ENCODE assay signal across 1 cellular context in genomic region chr4:182225-182624, GRCh38.
TF ChIP-seq lines count a peak whose summit lies in the region.

No MANE protein-coding gene starts in this region.

TF ChIP-seq in HEK293, 187 proteins besides CTCF, POLR2A, EP300 and RAD21:
- TF ChIP-seq, protein P1, sequence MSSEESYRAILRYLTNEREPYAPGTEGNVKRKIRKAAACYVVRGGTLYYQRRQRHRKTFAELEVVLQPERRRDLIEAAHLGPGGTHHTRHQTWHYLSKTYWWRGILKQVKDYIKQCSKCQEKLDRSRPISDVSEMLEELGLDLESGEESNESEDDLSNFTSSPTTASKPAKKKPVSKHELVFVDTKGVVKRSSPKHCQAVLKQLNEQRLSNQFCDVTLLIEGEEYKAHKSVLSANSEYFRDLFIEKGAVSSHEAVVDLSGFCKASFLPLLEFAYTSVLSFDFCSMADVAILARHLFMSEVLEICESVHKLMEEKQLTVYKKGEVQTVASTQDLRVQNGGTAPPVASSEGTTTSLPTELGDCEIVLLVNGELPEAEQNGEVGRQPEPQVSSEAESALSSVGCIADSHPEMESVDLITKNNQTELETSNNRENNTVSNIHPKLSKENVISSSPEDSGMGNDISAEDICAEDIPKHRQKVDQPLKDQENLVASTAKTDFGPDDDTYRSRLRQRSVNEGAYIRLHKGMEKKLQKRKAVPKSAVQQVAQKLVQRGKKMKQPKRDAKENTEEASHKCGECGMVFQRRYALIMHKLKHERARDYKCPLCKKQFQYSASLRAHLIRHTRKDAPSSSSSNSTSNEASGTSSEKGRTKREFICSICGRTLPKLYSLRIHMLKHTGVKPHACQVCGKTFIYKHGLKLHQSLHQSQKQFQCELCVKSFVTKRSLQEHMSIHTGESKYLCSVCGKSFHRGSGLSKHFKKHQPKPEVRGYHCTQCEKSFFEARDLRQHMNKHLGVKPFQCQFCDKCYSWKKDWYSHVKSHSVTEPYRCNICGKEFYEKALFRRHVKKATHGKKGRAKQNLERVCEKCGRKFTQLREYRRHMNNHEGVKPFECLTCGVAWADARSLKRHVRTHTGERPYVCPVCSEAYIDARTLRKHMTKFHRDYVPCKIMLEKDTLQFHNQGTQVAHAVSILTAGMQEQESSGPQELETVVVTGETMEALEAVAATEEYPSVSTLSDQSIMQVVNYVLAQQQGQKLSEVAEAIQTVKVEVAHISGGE (tag by site-specific recombination; conservative IDR thresholded peaks at IDR 0.05; ENCODE audit: low read depth): peak; percentile 58; the same call in 1 of the 2 replicates
- TF ChIP-seq ZNF140 (tag by site-specific recombination; IDR thresholded peaks at IDR 0.05): peak; percentile 46; the same call in 1 of the 2 replicates
- peak; percentile 50; the same call in 1 of the 2 replicates for TF ChIP-seq ZBTB8A (tag by site-specific recombination; IDR thresholded peaks at IDR 0.05)
- TF ChIP-seq GLI2 (tag by site-specific recombination; IDR thresholded peaks at IDR 0.05; ENCODE audit: borderline replicate concordance, low read depth): peak; percentile 29; the same call in 1 of the 2 replicates
- peak; percentile 48; the same call in 1 of the 2 replicates for TF ChIP-seq REST (tag by site-specific recombination; IDR thresholded peaks at IDR 0.05)
- peak; percentile 70 for TF ChIP-seq ZNF555 (tag by site-specific recombination; conservative IDR thresholded peaks at IDR 0.05)
- 0 out of 2 replicates have a peak, but pooled peaks have one; percentile 24 for TF ChIP-seq ZNF629 (tag by site-specific recombination; IDR thresholded peaks at IDR 0.05)
- TF ChIP-seq ZNF202 (tag by site-specific recombination; IDR thresholded peaks at IDR 0.05; ENCODE audit: borderline replicate concordance): peak; percentile 72; the same call in 1 of the 2 replicates
- TF ChIP-seq, protein P2, sequence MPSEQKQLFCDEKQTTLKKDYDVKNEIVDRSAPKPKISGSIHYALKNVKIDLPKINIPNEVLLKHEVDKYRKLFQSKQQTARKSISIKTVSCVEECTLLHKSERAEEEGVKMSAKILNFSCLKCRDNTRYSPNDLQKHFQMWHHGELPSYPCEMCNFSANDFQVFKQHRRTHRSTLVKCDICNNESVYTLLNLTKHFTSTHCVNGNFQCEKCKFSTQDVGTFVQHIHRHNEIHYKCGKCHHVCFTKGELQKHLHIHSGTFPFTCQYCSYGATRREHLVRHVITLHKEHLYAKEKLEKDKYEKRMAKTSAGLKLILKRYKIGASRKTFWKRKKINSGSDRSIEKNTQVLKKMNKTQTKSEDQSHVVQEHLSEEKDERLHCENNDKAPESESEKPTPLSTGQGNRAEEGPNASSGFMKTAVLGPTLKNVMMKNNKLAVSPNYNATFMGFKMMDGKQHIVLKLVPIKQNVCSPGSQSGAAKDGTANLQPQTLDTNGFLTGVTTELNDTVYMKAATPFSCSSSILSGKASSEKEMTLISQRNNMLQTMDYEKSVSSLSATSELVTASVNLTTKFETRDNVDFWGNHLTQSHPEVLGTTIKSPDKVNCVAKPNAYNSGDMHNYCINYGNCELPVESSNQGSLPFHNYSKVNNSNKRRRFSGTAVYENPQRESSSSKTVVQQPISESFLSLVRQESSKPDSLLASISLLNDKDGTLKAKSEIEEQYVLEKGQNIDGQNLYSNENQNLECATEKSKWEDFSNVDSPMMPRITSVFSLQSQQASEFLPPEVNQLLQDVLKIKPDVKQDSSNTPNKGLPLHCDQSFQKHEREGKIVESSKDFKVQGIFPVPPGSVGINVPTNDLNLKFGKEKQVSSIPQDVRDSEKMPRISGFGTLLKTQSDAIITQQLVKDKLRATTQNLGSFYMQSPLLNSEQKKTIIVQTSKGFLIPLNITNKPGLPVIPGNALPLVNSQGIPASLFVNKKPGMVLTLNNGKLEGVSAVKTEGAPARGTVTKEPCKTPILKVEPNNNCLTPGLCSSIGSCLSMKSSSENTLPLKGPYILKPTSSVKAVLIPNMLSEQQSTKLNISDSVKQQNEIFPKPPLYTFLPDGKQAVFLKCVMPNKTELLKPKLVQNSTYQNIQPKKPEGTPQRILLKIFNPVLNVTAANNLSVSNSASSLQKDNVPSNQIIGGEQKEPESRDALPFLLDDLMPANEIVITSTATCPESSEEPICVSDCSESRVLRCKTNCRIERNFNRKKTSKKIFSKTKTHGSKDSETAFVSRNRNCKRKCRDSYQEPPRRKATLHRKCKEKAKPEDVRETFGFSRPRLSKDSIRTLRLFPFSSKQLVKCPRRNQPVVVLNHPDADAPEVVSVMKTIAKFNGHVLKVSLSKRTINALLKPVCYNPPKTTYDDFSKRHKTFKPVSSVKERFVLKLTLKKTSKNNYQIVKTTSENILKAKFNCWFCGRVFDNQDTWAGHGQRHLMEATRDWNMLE (tag by site-specific recombination; conservative IDR thresholded peaks at IDR 0.05; ENCODE audit: low read depth): peak; percentile 83
- TF ChIP-seq ZNF394 (tag by site-specific recombination; IDR thresholded peaks at IDR 0.05; ENCODE audit: borderline replicate concordance): peak; percentile 79; the same call in 1 of the 2 replicates
- TF ChIP-seq ZNF433 (tag by site-specific recombination; IDR thresholded peaks at IDR 0.05; ENCODE audit: low read depth): peak; percentile 47; the same call in 1 of the 2 replicates
- TF ChIP-seq ZNF266 (tag by site-specific recombination; IDR thresholded peaks at IDR 0.05; ENCODE audit: low read depth): 0 out of 2 replicates have a peak, but pooled peaks have one; percentile 40
- peak; percentile 51; the same call in 1 of the 2 replicates for TF ChIP-seq ZNF623 (tag by site-specific recombination; IDR thresholded peaks at IDR 0.05)
- TF ChIP-seq ZXDB (tag by site-specific recombination; IDR thresholded peaks at IDR 0.05): 0 out of 2 replicates have a peak, but pooled peaks have one; percentile 24
- TF ChIP-seq ZNF426 (tag by site-specific recombination; IDR thresholded peaks at IDR 0.05): peak; percentile 67
- TF ChIP-seq ZNF664 (tag by site-specific recombination; IDR thresholded peaks at IDR 0.05): peak; percentile 50; the same call in 1 of the 2 replicates
- TF ChIP-seq ZNF510 (tag by site-specific recombination; IDR thresholded peaks at IDR 0.05; ENCODE audit: insufficient replicate concordance): peak; percentile 50
